In the genomic region with DNA sequence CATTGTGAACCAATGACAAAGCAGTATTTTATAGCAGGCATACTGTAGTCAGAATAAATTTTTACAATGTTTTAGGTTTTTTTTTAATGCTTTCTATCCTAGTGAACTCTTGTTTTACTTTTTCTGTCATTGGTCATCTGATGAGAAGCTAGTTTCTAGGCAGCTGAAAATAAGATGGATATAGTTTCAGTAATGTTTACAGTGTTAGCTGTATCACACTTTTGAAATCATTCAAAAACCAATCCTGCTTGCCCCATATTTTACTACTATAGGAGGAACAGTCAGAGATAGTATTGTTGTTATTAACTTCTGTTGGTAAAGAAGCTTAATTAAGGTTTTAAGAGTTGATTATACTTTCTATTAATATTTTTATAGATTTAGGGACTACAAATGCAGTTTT, we compare ENCODE assay signal across 20 cellular contexts. TPM values are rescaled to one million over a fixed set of nuclear protein-coding genes. Genes with fewer than 3 reads are reported as not detected.
DNase-seq lines count a peak whose midpoint lies in the region; ATAC-seq and TF ChIP-seq lines count a peak whose summit lies in the region.
"Had no signal": no experiment of that assay in that cellular context is flagged by ENCODE, and none has a peak within 500 bp of the region (broad histone marks: within the 10 kb centered on the region; RNA-seq: fewer than 3 reads in every experiment).

No MANE protein-coding gene starts in this region.

- H3K36me3 ChIP-seq in MM.1S (replicated peaks; ENCODE audit: insufficient read depth, low read length) (no peaks in the 10 kb centered on the region), gastrocnemius medialis (no peaks in the 10 kb centered on the region), right lobe of liver (no peaks in the 10 kb centered on the region)
- H3K36me3 ChIP-seq: Peyer's patch had no signal

- intact Hi-C loops in activated CD4-positive, alpha-beta T cell treated with anti-CD3 and anti-CD28 coated beads, Interleukin-2, amount 10 ng/mL, durations not matched to agents 24 days and 14 days (cut with micrococcal nuclease): no loop called here
- intact Hi-C loops in gastrocnemius medialis (cut with DNase I; ENCODE audit: low total_unique reads): no loop called here
- intact Hi-C loops in right lobe of liver (cut with DNase I): no loop called here

- peaks cover 63% of the 10 kb centered on the region for H4K20me1 ChIP-seq in MM.1S (ENCODE audit: insufficient read depth, low read length)

- peak; percentile 48 for ATAC-seq in GM21390 (IDR thresholded peaks at IDR 0.05; ENCODE audit: unreplicated experiment)
- no peak for ATAC-seq in gastrocnemius medialis
- ATAC-seq in right lobe of liver: no peak
- ATAC-seq: HCT116, SK-N-SH treated with all-trans-retinoic acid at 6 μM for 48 hours had no signal

- H3K27me3 Mint-ChIP-seq in activated CD4-positive, alpha-beta T cell treated with anti-CD3 and anti-CD28 coated beads, Interleukin-2, amount 10 ng/mL, durations not matched to agents 24 days and 14 days: no peaks in the 10 kb centered on the region
- H3K27me3 Mint-ChIP-seq in activated CD4-positive, alpha-beta T cell treated with anti-CD3 and anti-CD28 coated beads, Interleukin-2, amount 10 ng/mL, durations not matched to agents 7 days and 5 days: no peaks in the 10 kb centered on the region
- no peaks in the 10 kb centered on the region for H3K27me3 Mint-ChIP-seq in mesothelial cell of epicardium (ENCODE audit: low read depth)

- POLR2A ChIA-PET in activated CD4-positive, alpha-beta T cell treated with anti-CD3 and anti-CD28 coated beads, Interleukin-2, amount 10 ng/mL, durations not matched to agents 7 days and 5 days (lab: Charles Lee): no interaction called here

- no peaks in the 10 kb centered on the region for H3K9me2 ChIP-seq in MM.1S (replicated peaks; ENCODE audit: insufficient read depth, low read length)

- peaks cover 62% of the 10 kb centered on the region for H3K36me3 Mint-ChIP-seq in activated CD4-positive, alpha-beta T cell treated with anti-CD3 and anti-CD28 coated beads, Interleukin-2, amount 10 ng/mL, durations not matched to agents 24 days and 14 days (ENCODE audit: low read depth)
- H3K36me3 Mint-ChIP-seq in activated CD4-positive, alpha-beta T cell treated with anti-CD3 and anti-CD28 coated beads, Interleukin-2, amount 10 ng/mL, durations not matched to agents 7 days and 5 days (ENCODE audit: low read depth): peaks cover 66% of the 10 kb centered on the region
- peaks cover 30% of the 10 kb centered on the region for H3K36me3 Mint-ChIP-seq in mesothelial cell of epicardium

- no peak overlapping the region for H2AFZ ChIP-seq in MM.1S (ENCODE audit: low read length)

- H3K27ac ChIP-seq in MM.1S (ENCODE audit: low read length): no peak overlapping the region; the same call in 1 of the 2 replicates
- peak overlapping the region in 3 of 4 donors; percentile 2 to 21 (median 12) for H3K27ac ChIP-seq in gastrocnemius medialis
- H3K27ac ChIP-seq in right lobe of liver: no peak overlapping the region
- H3K27ac ChIP-seq: BLaER1 treated with 17β-estradiol and CSF1 and Interleukin-3, amounts not matched to agents 10 nM and 100 nM; Peyer's patch had no signal

- peak overlapping the region; percentile 11 for H3K27ac Mint-ChIP-seq in activated CD4-positive, alpha-beta T cell treated with anti-CD3 and anti-CD28 coated beads, Interleukin-2, amount 10 ng/mL, durations not matched to agents 24 days and 14 days
- no peak overlapping the region for H3K27ac Mint-ChIP-seq in activated CD4-positive, alpha-beta T cell treated with anti-CD3 and anti-CD28 coated beads, Interleukin-2, amount 10 ng/mL, durations not matched to agents 7 days and 5 days
- H3K27ac Mint-ChIP-seq in mesothelial cell of epicardium: no peak overlapping the region

- no peak for DNase-seq in activated CD4-positive, alpha-beta T cell treated with anti-CD3 and anti-CD28 coated beads, Interleukin-2, amount 10 ng/mL, durations not matched to agents 24 days and 14 days
- no peak for DNase-seq in activated CD4-positive, alpha-beta T cell treated with anti-CD3 and anti-CD28 coated beads, Interleukin-2, amount 10 ng/mL, durations not matched to agents 7 days and 5 days
- DNase-seq in MM.1S (no peak), gastrocnemius medialis (no peak), mesothelial cell of epicardium (ENCODE audit: low spot score in 2 of 2, unreplicated experiment in 2 of 2) (no peak), right lobe of liver (no peak)
- no peak for DNase-seq in effector CD4-positive, alpha-beta T cell
- DNase-seq: 8988T, GOT3, NCI-H1092 treated with DMSO at 0.1 percent for 48 hours, NCI-H1436 treated with DMSO at 0.1 percent for 48 hours, NCI-H2029, NCI-H226, NCI-H510A treated with DMSO at 0.1 percent for 48 hours, NCI-H748 treated with DMSO at 0.1 percent for 48 hours, Peyer's patch had no signal

- peaks cover 17% of the 10 kb centered on the region for H3K9me3 Mint-ChIP-seq in activated CD4-positive, alpha-beta T cell treated with anti-CD3 and anti-CD28 coated beads, Interleukin-2, amount 10 ng/mL, durations not matched to agents 24 days and 14 days
- peaks cover 27% of the 10 kb centered on the region for H3K9me3 Mint-ChIP-seq in activated CD4-positive, alpha-beta T cell treated with anti-CD3 and anti-CD28 coated beads, Interleukin-2, amount 10 ng/mL, durations not matched to agents 7 days and 5 days
- H3K9me3 Mint-ChIP-seq in mesothelial cell of epicardium: peaks cover 34% of the 10 kb centered on the region

- no peak for TF ChIP-seq POLR2A in gastrocnemius medialis (IDR thresholded peaks at IDR 0.05)
- no peak for TF ChIP-seq POLR2A in right lobe of liver (IDR thresholded peaks at IDR 0.05)

- CTCF ChIA-PET in activated CD4-positive, alpha-beta T cell treated with anti-CD3 and anti-CD28 coated beads, Interleukin-2, amount 10 ng/mL, durations not matched to agents 7 days and 5 days (lab: Charles Lee): interaction anchor here (0.6 kb wide), 1 partner anchor 16 kb away, joined by 3 read pairs; no protein-coding TSS in a partner anchor

- H3K4me2 ChIP-seq in MM.1S (ENCODE audit: low read depth, low read length): peak overlapping the region; percentile 35; the same call in 1 of the 2 replicates
- H3K4me2 ChIP-seq: BLaER1 treated with 17β-estradiol and CSF1 and Interleukin-3, amounts not matched to agents 10 nM and 100 nM had no signal

- H3K4me1 Mint-ChIP-seq in activated CD4-positive, alpha-beta T cell treated with anti-CD3 and anti-CD28 coated beads, Interleukin-2, amount 10 ng/mL, durations not matched to agents 24 days and 14 days: peaks cover 68% of the 10 kb centered on the region
- H3K4me1 Mint-ChIP-seq in activated CD4-positive, alpha-beta T cell treated with anti-CD3 and anti-CD28 coated beads, Interleukin-2, amount 10 ng/mL, durations not matched to agents 7 days and 5 days: peaks cover 75% of the 10 kb centered on the region
- H3K4me1 Mint-ChIP-seq in mesothelial cell of epicardium: peaks cover 7% of the 10 kb centered on the region

- peaks cover 14% of the 10 kb centered on the region for H3K4me1 ChIP-seq in MM.1S (ENCODE audit: low read length)
- peaks cover 23 to 27% of the 10 kb centered on the region in 2 donors for H3K4me1 ChIP-seq in gastrocnemius medialis
- H3K4me1 ChIP-seq in right lobe of liver: peaks cover 0 to 14% (median 3%) of the 10 kb centered on the region in 4 donors
- H3K4me1 ChIP-seq: Peyer's patch had no signal

- H3K27me3 ChIP-seq in MM.1S (replicated peaks; ENCODE audit: insufficient read depth, low read length) (no peaks in the 10 kb centered on the region), gastrocnemius medialis (no peaks in the 10 kb centered on the region), right lobe of liver (no peaks in the 10 kb centered on the region)
- H3K27me3 ChIP-seq: BLaER1 treated with 17β-estradiol and CSF1 and Interleukin-3, amounts not matched to agents 10 nM and 100 nM; Peyer's patch had no signal

- peaks cover 99% of the 10 kb centered on the region for H3K79me2 ChIP-seq in MM.1S (ENCODE audit: low read length)

- H3K9ac ChIP-seq in MM.1S (ENCODE audit: low read length): no peak overlapping the region
- H3K9ac ChIP-seq: BLaER1 treated with 17β-estradiol and CSF1 and Interleukin-3, amounts not matched to agents 10 nM and 100 nM had no signal

- H3K4me3 ChIP-seq in MM.1S (ENCODE audit: low read length): no peak overlapping the region
- H3K4me3 ChIP-seq in gastrocnemius medialis: no peak overlapping the region
- H3K4me3 ChIP-seq in right lobe of liver: no peak overlapping the region
- H3K4me3 ChIP-seq: BLaER1 treated with 17β-estradiol and CSF1 and Interleukin-3, amounts not matched to agents 10 nM and 100 nM; Peyer's patch had no signal

- H3F3A ChIP-seq in MM.1S (ENCODE audit: insufficient read depth, low read length): peaks cover 4% of the 10 kb centered on the region; the same call in 1 of the 2 replicates

- TF ChIP-seq CTCF in MM.1S (IDR thresholded peaks at IDR 0.05; ENCODE audit: low read length) (no peak), gastrocnemius medialis (IDR thresholded peaks at IDR 0.05 in 4 of 5, conservative IDR thresholded peaks at IDR 0.05 in 1 of 5) (no peak), mesothelial cell of epicardium (IDR thresholded peaks at IDR 0.05; ENCODE audit: unreplicated experiment) (no peak), right lobe of liver (IDR thresholded peaks at IDR 0.05) (no peak)

- H3K9me3 ChIP-seq in MM.1S (replicated peaks; ENCODE audit: insufficient read depth, low read length): no peaks in the 10 kb centered on the region
- no peaks in the 10 kb centered on the region for H3K9me3 ChIP-seq in gastrocnemius medialis
- no peaks in the 10 kb centered on the region for H3K9me3 ChIP-seq in right lobe of liver
- H3K9me3 ChIP-seq: Peyer's patch had no signal

- no peak overlapping the region for H3K4me3 Mint-ChIP-seq in activated CD4-positive, alpha-beta T cell treated with anti-CD3 and anti-CD28 coated beads, Interleukin-2, amount 10 ng/mL, durations not matched to agents 24 days and 14 days
- H3K4me3 Mint-ChIP-seq in activated CD4-positive, alpha-beta T cell treated with anti-CD3 and anti-CD28 coated beads, Interleukin-2, amount 10 ng/mL, durations not matched to agents 7 days and 5 days: no peak overlapping the region
- H3K4me3 Mint-ChIP-seq in mesothelial cell of epicardium: no peak overlapping the region

- in situ Hi-C loops in gastrocnemius medialis (cut with MboI; ENCODE audit: low sequenced_read_pairs in 4 of 4): no loop called here

RNA-seq across cellular contexts. Expression of gene USP15, which starts 24.5 kb away (rescaled TPM):
- 102 and 112 TPM in 2 replicates for total RNA-seq in activated CD4-positive, alpha-beta T cell treated with anti-CD3 and anti-CD28 coated beads, Interleukin-2, amount 10 ng/mL, durations not matched to agents 24 days and 14 days
- 100 to 1,000 TPM; 162 to 167 TPM for total RNA-seq in activated CD4-positive, alpha-beta T cell treated with anti-CD3 and anti-CD28 coated beads, Interleukin-2, amount 10 ng/mL, durations not matched to agents 7 days and 5 days
- total RNA-seq in gastrocnemius medialis (10 to 100 TPM; 49.0 to 93.6 (median 50.6) TPM), mesothelial cell of epicardium (45.0 to 50.9 TPM (median 47.3 TPM) in 3 replicates), right lobe of liver (10 to 100 TPM; 32.4 to 60.5 (median 37.9) TPM)

Comparison
In these comparisons a context has a peak if more than half of its experiments do, and no peak if none do; other contexts are left out.
1. H3K27ac ChIP-seq: peak in gastrocnemius medialis (3 of 4); none in MM.1S (single experiment) and right lobe of liver (0 of 3).